In the genomic region with DNA sequence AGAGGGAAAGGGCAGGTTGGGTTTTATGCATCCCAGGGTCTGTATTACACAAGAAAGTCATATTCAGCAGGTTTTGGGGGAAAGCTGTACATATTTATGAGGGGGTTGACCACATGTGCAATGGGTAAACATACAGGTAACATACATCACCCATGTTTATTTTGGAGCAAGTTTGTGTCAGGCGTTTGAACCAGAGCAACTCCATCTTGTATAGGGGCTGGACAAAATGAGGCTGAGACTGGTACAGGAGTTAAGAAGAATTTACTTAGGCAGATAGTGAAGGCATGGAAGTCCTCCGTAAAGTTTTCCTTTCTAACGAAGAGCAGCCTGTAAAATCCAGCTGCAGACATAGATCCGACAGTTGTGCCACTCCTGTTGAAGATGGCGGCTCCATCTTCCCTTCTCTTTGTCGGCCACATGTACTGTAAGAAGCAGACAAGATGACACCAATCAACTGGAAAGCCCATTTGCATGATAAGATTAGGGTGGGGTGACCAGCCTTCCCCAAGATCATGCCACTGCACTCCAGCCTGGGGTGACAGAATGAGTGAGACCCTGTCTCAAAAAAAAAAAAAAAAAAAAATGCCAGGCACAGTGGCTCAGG, we compare ENCODE assay signal across 29 cellular contexts. TPM values are rescaled to one million over a fixed set of nuclear protein-coding genes. Genes with fewer than 3 reads are reported as not detected.
"Had no signal": no experiment of that assay in that cellular context is flagged by ENCODE, and none has a peak within 500 bp of the region (broad histone marks: within the 10 kb centered on the region; RNA-seq: fewer than 3 reads in every experiment).

No MANE protein-coding gene starts in this region.

- ATAC-seq: stimulated activated effector memory CD8-positive, alpha-beta T cell treated with anti-CD3 and anti-CD28 coated beads, Interleukin-12 subunit alpha, Interleukin-12 subunit beta, amount 100 ng/mL, for 72 hours; stimulated activated memory B cell treated with anti-CD40 and anti-IgM and Interleukin-4, amounts not matched to agents 10 μg/mL and 1 μg/mL and 100 μg/mL, for 72 hours; stimulated activated naive B cell treated with anti-CD40 and anti-IgM and Interleukin-4, amounts not matched to agents 10 μg/mL and 1 μg/mL and 100 μg/mL, for 72 hours; stimulated activated naive CD8-positive, alpha-beta T cell treated with anti-CD3 and anti-CD28 coated beads, Interleukin-15, amount 100 ng/mL, for 72 hours; stimulated activated naive CD8-positive, alpha-beta T cell treated with anti-CD3 and anti-CD28 coated beads, Interleukin-15, Interleukin-2, amounts not matched to agents 100 U/mL and 50 U/mL, for 24 hours; upper lobe of right lung had no signal

- H3K9me3 Mint-ChIP-seq: stimulated activated effector memory CD8-positive, alpha-beta T cell treated with anti-CD3 and anti-CD28 coated beads, Interleukin-12 subunit alpha, Interleukin-12 subunit beta, amount 100 ng/mL, for 72 hours; stimulated activated memory B cell treated with anti-CD40 and anti-IgM and Interleukin-4, amounts not matched to agents 10 μg/mL and 1 μg/mL and 100 μg/mL, for 72 hours; stimulated activated naive B cell treated with anti-CD40 and anti-IgM and Interleukin-4, amounts not matched to agents 10 μg/mL and 1 μg/mL and 100 μg/mL, for 72 hours; stimulated activated naive CD8-positive, alpha-beta T cell treated with anti-CD3 and anti-CD28 coated beads, Interleukin-15, amount 100 ng/mL, for 72 hours; stimulated activated naive CD8-positive, alpha-beta T cell treated with anti-CD3 and anti-CD28 coated beads, Interleukin-15, Interleukin-2, amounts not matched to agents 100 ng/mL and 50 ng/mL, for 24 hours; type B pancreatic cell had no signal

- H3K27ac Mint-ChIP-seq: stimulated activated effector memory CD8-positive, alpha-beta T cell treated with anti-CD3 and anti-CD28 coated beads, Interleukin-12 subunit alpha, Interleukin-12 subunit beta, amount 100 ng/mL, for 72 hours; stimulated activated memory B cell treated with anti-CD40 and anti-IgM and Interleukin-4, amounts not matched to agents 10 μg/mL and 1 μg/mL and 100 μg/mL, for 72 hours; stimulated activated naive B cell treated with anti-CD40 and anti-IgM and Interleukin-4, amounts not matched to agents 10 μg/mL and 1 μg/mL and 100 μg/mL, for 72 hours; stimulated activated naive CD8-positive, alpha-beta T cell treated with anti-CD3 and anti-CD28 coated beads, Interleukin-15, amount 100 ng/mL, for 72 hours; stimulated activated naive CD8-positive, alpha-beta T cell treated with anti-CD3 and anti-CD28 coated beads, Interleukin-15, Interleukin-2, amounts not matched to agents 100 ng/mL and 50 ng/mL, for 24 hours; type B pancreatic cell had no signal

- H3K27me3 Mint-ChIP-seq: stimulated activated memory B cell treated with anti-CD40 and anti-IgM and Interleukin-4, amounts not matched to agents 10 μg/mL and 1 μg/mL and 100 μg/mL, for 72 hours had no signal

- H3K27ac ChIP-seq: stomach, suprapubic skin, testis, thoracic aorta, thyroid gland, tibial artery, tibial nerve, transverse colon, upper lobe of left lung, upper lobe of right lung, uterus, vagina had no signal

- H3K4me1 ChIP-seq: uterus had no signal

- H3K36me3 Mint-ChIP-seq: stimulated activated effector memory CD8-positive, alpha-beta T cell treated with anti-CD3 and anti-CD28 coated beads, Interleukin-12 subunit alpha, Interleukin-12 subunit beta, amount 100 ng/mL, for 72 hours; type B pancreatic cell had no signal

- H3K4me3 Mint-ChIP-seq: stimulated activated effector memory CD8-positive, alpha-beta T cell treated with anti-CD3 and anti-CD28 coated beads, Interleukin-12 subunit alpha, Interleukin-12 subunit beta, amount 100 ng/mL, for 72 hours; stimulated activated memory B cell treated with anti-CD40 and anti-IgM and Interleukin-4, amounts not matched to agents 10 μg/mL and 1 μg/mL and 100 μg/mL, for 72 hours; stimulated activated naive B cell treated with anti-CD40 and anti-IgM and Interleukin-4, amounts not matched to agents 10 μg/mL and 1 μg/mL and 100 μg/mL, for 72 hours; stimulated activated naive CD8-positive, alpha-beta T cell treated with anti-CD3 and anti-CD28 coated beads, Interleukin-15, amount 100 ng/mL, for 72 hours; stimulated activated naive CD8-positive, alpha-beta T cell treated with anti-CD3 and anti-CD28 coated beads, Interleukin-15, Interleukin-2, amounts not matched to agents 100 ng/mL and 50 ng/mL, for 24 hours; type B pancreatic cell had no signal

- FAIRE-seq: urothelium cell line had no signal

- DNase-seq: stimulated activated CD4-positive, alpha-beta T cell treated with anti-CD3 and anti-CD28 coated beads, Interleukin-2, amount 100 ng/mL, for 48 hours; stimulated activated CD4-positive, alpha-beta T cell treated with anti-CD3 and anti-CD28 coated beads, Interleukin-4, amount 100 ng/mL, for 1 hour; stimulated activated CD4-positive, alpha-beta T cell treated with anti-CD3 and anti-CD28 coated beads, Interleukin-4, amount 100 ng/mL, for 24 hours; stimulated activated CD4-positive, alpha-beta T cell treated with anti-CD3 and anti-CD28 coated beads, Interleukin-4, amount 100 ng/mL, for 4 hours; stimulated activated CD8-positive, alpha-beta memory T cell treated with anti-CD3 and anti-CD28 coated beads, Interleukin-4, amount 100 ng/mL, for 48 hours; stimulated activated naive B cell treated with anti-CD40 and anti-IgM and Interleukin-4, amounts not matched to agents 10 μg/mL and 1 μg/mL and 100 μg/mL, for 72 hours; stimulated activated naive CD4-positive, alpha-beta T cell; stimulated activated naive CD4-positive, alpha-beta T cell treated with Interleukin-2 at 50 U/mL for 16 hours; stimulated activated naive CD8-positive, alpha-beta T cell treated with anti-CD3 and anti-CD28 coated beads, Interleukin-15, amount 100 ng/mL, for 72 hours; stimulated activated naive CD8-positive, alpha-beta T cell treated with anti-CD3 and anti-CD28 coated beads, Interleukin-15, Interleukin-2, amounts not matched to agents 100 U/mL and 50 U/mL, for 24 hours; stomach; substantia nigra; testis; thyroid gland; tibial artery; transverse colon; trophoblast cell; upper lobe of left lung; upper lobe of right lung; uterus had no signal

- H3K4me3 ChIP-seq: stomach, suprapubic skin, testis, thoracic aorta, thyroid gland, tibial artery, tibial nerve, transverse colon, upper lobe of left lung, upper lobe of right lung, uterus, vagina had no signal

- H3K27me3 ChIP-seq: stomach, suprapubic skin, testis, thyroid gland, tibial artery, tibial nerve, transverse colon, upper lobe of left lung, upper lobe of right lung, uterus, vagina had no signal

- H3K36me3 ChIP-seq: stomach, suprapubic skin, thoracic aorta, thyroid gland, tibial artery, transverse colon, upper lobe of left lung, upper lobe of right lung, uterus, vagina had no signal

- H3K9me3 ChIP-seq: stomach, suprapubic skin, testis, thoracic aorta, thyroid gland, tibial artery, tibial nerve, transverse colon, upper lobe of left lung, upper lobe of right lung, uterus, vagina had no signal

RNA-seq across cellular contexts. Expression of a gene that starts 32.6 kb away (rescaled TPM):
- total RNA-seq: thoracic aorta, upper lobe of right lung had no signal
